18 cellular contexts compared by ENCODE assay signal in genomic region chr9:109307380-109308240, GRCh38. TPM values are rescaled to one million over a fixed set of nuclear protein-coding genes. Genes with fewer than 3 reads are reported as not detected.
DNase-seq lines count a peak whose midpoint lies in the region; ATAC-seq and TF ChIP-seq lines count a peak whose summit lies in the region.
"Had no signal": no experiment of that assay in that cellular context is flagged by ENCODE, and none has a peak within 500 bp of the region (broad histone marks: within the 10 kb centered on the region; RNA-seq: fewer than 3 reads in every experiment).

No MANE protein-coding gene starts in this region.

- no peaks in the 10 kb centered on the region for H3K9me3 ChIP-seq in HEK293 (ENCODE audit: control insufficient read depth, insufficient read depth, low read depth, low read length)
- H3K9me3 ChIP-seq in tibial nerve, result no peaks in the 10 kb centered on the region
- H3K9me3 ChIP-seq: SJSA1 had no signal

- H3K36me3 ChIP-seq in HEK293 (ENCODE audit: control insufficient read depth in 2 of 2, insufficient read depth in 1 of 2, low read length in 2 of 2), result no peaks in the 10 kb centered on the region
- H3K36me3 ChIP-seq in tibial nerve, result no peaks in the 10 kb centered on the region
- H3K36me3 ChIP-seq: SJSA1 had no signal

- no peak for TF ChIP-seq EP300 in tibial nerve (IDR thresholded peaks at IDR 0.05)

- peak; percentile 50 for DNase-seq in NCI-H69 (lab: John Stamatoyannopoulos, UW)
- peak; percentile 74 for DNase-seq in left kidney (ENCODE audit: low read depth, low spot score)
- no peak for DNase-seq in tibial nerve (ENCODE audit: low spot score in 2 of 2)
- no peak for DNase-seq in lower leg skin (ENCODE audit: low spot score in 2 of 2)
- DNase-seq: activated CD4-positive, alpha-beta T cell treated with anti-CD3 and anti-CD28 coated beads, Interleukin-2, amount 10 ng/mL, durations not matched to agents 7 days and 5 days; activated naive CD8-positive, alpha-beta T cell treated with anti-CD3 and anti-CD28 coated beads for 36 hours; caudate nucleus; foreskin keratinocyte; mesendoderm; NCI-H2227 treated with DMSO at 0.1 percent for 48 hours; nucleus accumbens; T1000 had no signal

- POLR2A ChIA-PET in HEK293 (lab: Yijun Ruan, JAX), result interaction anchor here (0.6 kb wide), 1 partner anchor 12 kb away, joined by 3 read pairs; no protein-coding TSS in a partner anchor

- peaks cover 13% of the 10 kb centered on the region for H3K4me1 ChIP-seq in HEK293 (ENCODE audit: control insufficient read depth, insufficient read depth, low read length)
- H3K4me1 ChIP-seq in tibial nerve, result peaks cover 0 to 44% (median 21%) of the 10 kb centered on the region in 4 donors
- H3K4me1 ChIP-seq: foreskin keratinocyte had no signal

- H3K27me3 ChIP-seq in tibial nerve, result no peaks in the 10 kb centered on the region
- H3K27me3 ChIP-seq: foreskin keratinocyte, SJSA1 had no signal

- CTCF ChIA-PET in HEK293 (lab: Yijun Ruan, JAX), result interaction anchor here (0.6 to 1.4 kb wide), 6 partner anchors 10 to 596 kb away, joined by 3 to 4 read pairs (median 4); no protein-coding TSS in a partner anchor

- WGBS in tibial nerve, 2 donors, result 80 to 82% methylated on average over 18 of the region's 18 CpGs
- 86 to 89% methylated on average over 16 to 18 of the region's 18 CpGs for WGBS in lower leg skin, 2 donors

- intact Hi-C loops in lower leg skin (cut with DNase I; ENCODE audit: low total_unique reads), result no loop called here

- ATAC-seq in HG02642 (IDR thresholded peaks at IDR 0.05; ENCODE audit: poor library complexity, unreplicated experiment) (no peak), GM19452 (IDR thresholded peaks at IDR 0.05; ENCODE audit: unreplicated experiment) (no peak), GM18867 (IDR thresholded peaks at IDR 0.05; ENCODE audit: unreplicated experiment) (no peak)
- ATAC-seq: foreskin keratinocyte had no signal

- H3K27ac ChIP-seq in HEK293 (ENCODE audit: extremely low read depth, low read depth, low read length) (no peak overlapping the region), tibial nerve (peak overlapping the region in 3 of 4 donors; percentile 64 to 89 (median 76))
- H3K27ac ChIP-seq: C4-2B, foreskin keratinocyte, SJSA1 had no signal

- no peak for TF ChIP-seq POLR2A in tibial nerve (IDR thresholded peaks at IDR 0.05)
- no peak for TF ChIP-seq POLR2A in lower leg skin (IDR thresholded peaks at IDR 0.05)

- H3K4me3 ChIP-seq in HEK293 (ENCODE audit: low read depth, low read length), result no peak overlapping the region
- H3K4me3 ChIP-seq in tibial nerve, result no peak overlapping the region
- H3K4me3 ChIP-seq in lower leg skin (ENCODE audit: low read depth, poor library complexity, severe bottlenecking), result no peak overlapping the region
- H3K4me3 ChIP-seq: SJSA1 had no signal

- TF ChIP-seq CTCF in HEK293 (tag by site-specific recombination; IDR thresholded peaks at IDR 0.05), result no peak
- TF ChIP-seq CTCF in tibial nerve (IDR thresholded peaks at IDR 0.05), result no peak
- TF ChIP-seq CTCF in lower leg skin (IDR thresholded peaks at IDR 0.05), result no peak

TF ChIP-seq in HEK293, 187 proteins besides CTCF, POLR2A, EP300 and RAD21 (continues in another document):
- no peak for TF ChIP-seq ZNF10 (tag by site-specific recombination; IDR thresholded peaks at IDR 0.05)
- peak; percentile 52 for TF ChIP-seq PATZ1 (tag by site-specific recombination; IDR thresholded peaks at IDR 0.05)
- no peak for TF ChIP-seq ZNF354C (tag by site-specific recombination; IDR thresholded peaks at IDR 0.05; ENCODE audit: borderline replicate concordance, low read depth)
- 0 out of 2 replicates have a peak, but pooled peaks have one; percentile 19 for TF ChIP-seq ZNF692 (tag by site-specific recombination; IDR thresholded peaks at IDR 0.05)
- TF ChIP-seq ZNF223 (tag by site-specific recombination; IDR thresholded peaks at IDR 0.05), result no peak
- TF ChIP-seq OSR2 (tag by site-specific recombination; IDR thresholded peaks at IDR 0.05), result no peak
- peak; percentile 77 for TF ChIP-seq PRDM10 (tag by site-specific recombination; IDR thresholded peaks at IDR 0.05)
- TF ChIP-seq ZNF404 (tag by site-specific recombination; IDR thresholded peaks at IDR 0.05), result no peak
- TF ChIP-seq GLI4 (tag by site-specific recombination; IDR thresholded peaks at IDR 0.05), result no peak
- 0 out of 2 replicates have a peak, but pooled peaks have one; percentile 17 for TF ChIP-seq ZNF366 (tag by site-specific recombination; conservative IDR thresholded peaks at IDR 0.05)

RNA-seq across cellular contexts. Expression of gene EPB41L4B, which starts 13.2 kb away (rescaled TPM):
- total RNA-seq in tibial nerve (10 to 100 TPM; 14.7 to 28.0 (median 19.1) TPM), lower leg skin (10 to 100 TPM; 15.4 to 31.6 (median 21.6) TPM)
- total RNA-seq: activated CD4-positive, alpha-beta T cell treated with anti-CD3 and anti-CD28 coated beads, Interleukin-2, amount 10 ng/mL, durations not matched to agents 7 days and 5 days had no signal

Comparison
In these comparisons a context has a peak if more than half of its experiments do, and no peak if none do; other contexts are left out.
1. DNase-seq: peak in NCI-H69 (single experiment) and left kidney (single experiment); none in tibial nerve (0 of 2) and lower leg skin (0 of 2).